ENCODE assay signal across 17 cellular contexts in the genomic region with DNA sequence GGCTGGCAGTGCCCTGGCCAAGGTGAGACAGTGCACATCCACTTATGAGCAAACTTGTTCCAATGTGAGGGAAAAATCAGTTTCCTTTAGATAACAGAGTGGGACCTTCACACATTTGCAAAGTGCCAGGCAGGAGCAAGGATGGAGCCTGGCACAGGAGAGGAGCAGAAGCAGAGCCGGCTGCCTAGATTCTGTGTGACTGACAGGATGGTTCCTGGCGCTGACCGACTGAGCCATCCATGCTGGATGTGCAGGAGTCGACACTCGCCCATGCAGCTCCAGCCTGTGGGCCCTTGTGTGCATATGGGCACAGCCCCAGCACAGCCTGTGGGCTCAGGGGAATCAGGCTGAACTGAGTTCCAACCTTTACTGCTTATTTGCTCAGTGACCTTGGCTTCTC.
"Had no signal": no experiment of that assay in that cellular context is flagged by ENCODE, and none has a peak within 500 bp of the region (broad histone marks: within the 10 kb centered on the region; RNA-seq: fewer than 3 reads in every experiment).

No MANE protein-coding gene starts in this region.

- H3K27me3 ChIP-seq: colonic mucosa, esophagus muscularis mucosa, neural progenitor cell, upper lobe of left lung had no signal

- ATAC-seq: naive thymus-derived CD8-positive, alpha-beta T cell; stimulated activated naive CD8-positive, alpha-beta T cell treated with anti-CD3 and anti-CD28 coated beads, Interleukin-15, Interleukin-2, amounts not matched to agents 100 U/mL and 50 U/mL, for 24 hours had no signal

- H3K9me3 ChIP-seq: colonic mucosa, esophagus muscularis mucosa, left ventricle myocardium inferior, spleen, upper lobe of left lung had no signal

- H3K4me2 ChIP-seq: neural progenitor cell had no signal

- H3K36me3 ChIP-seq: colonic mucosa, esophagus muscularis mucosa, left ventricle myocardium inferior, neural progenitor cell, spleen, upper lobe of left lung had no signal

- H3K4me3 ChIP-seq: colonic mucosa, esophagus muscularis mucosa, left ventricle myocardium inferior, neural progenitor cell, spleen, upper lobe of left lung had no signal

- DNase-seq: activated CD4-positive, alpha-beta memory T cell treated with anti-CD3 and anti-CD28 coated beads for 36 hours; activated CD4-positive, alpha-beta T cell treated with anti-CD3 and anti-CD28 coated beads for 48 hours; activated naive CD4-positive, alpha-beta T cell treated with Interleukin-2 at 50 U/mL for 16 hours; activated naive CD8-positive, alpha-beta T cell treated with anti-CD3 and anti-CD28 coated beads for 36 hours; activated T-cell treated with anti-CD3 and anti-CD28 coated beads, Interleukin-2, amount 50 U/mL, for 48 hours; central memory CD4-positive, alpha-beta T cell; colonic mucosa; hippocampal formation; left ventricle myocardium inferior; naive thymus-derived CD8-positive, alpha-beta T cell; spleen; stimulated activated CD4-positive, alpha-beta T cell treated with anti-CD3 and anti-CD28 coated beads, Interleukin-4, amount 100 ng/mL, for 1 hour; stimulated activated naive CD8-positive, alpha-beta T cell treated with anti-CD3 and anti-CD28 coated beads, Interleukin-15, Interleukin-2, amounts not matched to agents 100 U/mL and 50 U/mL, for 24 hours; T1000; upper lobe of left lung had no signal

- H3K9ac ChIP-seq: neural progenitor cell had no signal

- H3K27ac ChIP-seq: colonic mucosa, esophagus muscularis mucosa, left ventricle myocardium inferior, neural progenitor cell, spleen, upper lobe of left lung had no signal

- H3K4me1 ChIP-seq: colonic mucosa, upper lobe of left lung had no signal
